ENCODE assay signal across 7 cellular contexts in genomic region chr2:135960598-135961551, GRCh38. TPM values are rescaled to one million over a fixed set of nuclear protein-coding genes. Genes with fewer than 3 reads are reported as not detected.
DNase-seq lines count a peak whose midpoint lies in the region; ATAC-seq, FAIRE-seq and TF ChIP-seq lines count a peak whose summit lies in the region.

No MANE protein-coding gene starts in this region.

- DNase-seq in GM18507 (ENCODE audit: extremely low spot score, insufficient read length, low read depth) (no peak), NCI-H446 (lab: John Stamatoyannopoulos, UW) (peak; percentile 68 to 76), osteocyte (ENCODE audit: extremely low spot score, unreplicated experiment) (no peak), 8988T (no peak)
- no peak for DNase-seq in central memory CD8-positive, alpha-beta T cell (ENCODE audit: low spot score in 2 of 2)

- peak; percentile 85 for ATAC-seq in central memory CD8-positive, alpha-beta T cell (replicated peaks; ENCODE audit: extremely low read depth, poor library complexity, severe bottlenecking)
- ATAC-seq in GM18511 (IDR thresholded peaks at IDR 0.05; ENCODE audit: unreplicated experiment) (no peak), GM21528 (IDR thresholded peaks at IDR 0.05; ENCODE audit: low FRiP score, unreplicated experiment) (no peak)

- H3K36me3 Mint-ChIP-seq in central memory CD8-positive, alpha-beta T cell (ENCODE audit: insufficient read depth) = peaks cover 13% of the 10 kb centered on the region
- H3K36me3 Mint-ChIP-seq in osteocyte (ENCODE audit: unreplicated experiment) = peaks cover 27% of the 10 kb centered on the region

- peak overlapping the region; percentile 31 for H3K4me3 Mint-ChIP-seq in central memory CD8-positive, alpha-beta T cell
- no peak overlapping the region for H3K4me3 Mint-ChIP-seq in osteocyte (ENCODE audit: unreplicated experiment)

- peak overlapping the region; percentile 89 for H3K27ac Mint-ChIP-seq in central memory CD8-positive, alpha-beta T cell (ENCODE audit: low read depth)
- peak overlapping the region; percentile 43 for H3K27ac Mint-ChIP-seq in osteocyte (ENCODE audit: unreplicated experiment)

- peak; percentile 9 for FAIRE-seq in GM18507 (lab: Jason Lieb, UNC)

- no peaks in the 10 kb centered on the region for H3K27me3 Mint-ChIP-seq in central memory CD8-positive, alpha-beta T cell
- H3K27me3 Mint-ChIP-seq in osteocyte (ENCODE audit: unreplicated experiment) = no peaks in the 10 kb centered on the region

- H3K9me3 Mint-ChIP-seq in central memory CD8-positive, alpha-beta T cell = no peaks in the 10 kb centered on the region
- H3K9me3 Mint-ChIP-seq in osteocyte (ENCODE audit: unreplicated experiment) = no peaks in the 10 kb centered on the region

- peaks cover 48% of the 10 kb centered on the region for H3K4me1 Mint-ChIP-seq in central memory CD8-positive, alpha-beta T cell
- H3K4me1 Mint-ChIP-seq in osteocyte (ENCODE audit: unreplicated experiment) = peaks cover 18% of the 10 kb centered on the region

- no peak for TF ChIP-seq CTCF in osteocyte (IDR thresholded peaks at IDR 0.05)

RNA-seq across cellular contexts. Expression of gene DARS1, which starts 24.6 kb away (rescaled TPM):
- 48.3 and 51.0 TPM in 2 replicates for total RNA-seq in osteocyte

Comparison
In these comparisons a context has a peak if more than half of its experiments do, and no peak if none do; other contexts are left out.
1. DNase-seq: peak in NCI-H446 (2 of 2); none in GM18507 (single experiment), central memory CD8-positive, alpha-beta T cell (0 of 2), osteocyte (single experiment) and 8988T (single experiment).